ENCODE assay signal across 8 cellular contexts in genomic region chrX:65528705-65529340, GRCh38. TPM values are rescaled to one million over a fixed set of nuclear protein-coding genes. Genes with fewer than 3 reads are reported as not detected.
A peak's percentile ranks its signal among the peaks of the same experiment; 100 is the strongest.
DNase-seq lines count a peak whose midpoint lies in the region; ATAC-seq and TF ChIP-seq lines count a peak whose summit lies in the region.

No MANE protein-coding gene starts in this region.

- peak overlapping the region in 1 of 2 donors; percentile 19 for H3K27ac Mint-ChIP-seq in effector memory CD8-positive, alpha-beta T cell
- peak overlapping the region in 2 of 9 donors; percentile 51 for H3K27ac Mint-ChIP-seq in naive thymus-derived CD4-positive, alpha-beta T cell

- POLR2A ChIA-PET in naive thymus-derived CD4-positive, alpha-beta T cell (lab: Charles Lee), result no interaction called here

- H3K9me3 ChIP-seq in MG63, result no peaks in the 10 kb centered on the region
- no peaks in the 10 kb centered on the region for H3K9me3 ChIP-seq in naive thymus-derived CD4-positive, alpha-beta T cell (ENCODE audit: control insufficient read depth in 2 of 3, low read length in 3 of 3)
- H3K9me3 ChIP-seq in thyroid gland, result no peaks in the 10 kb centered on the region

- peaks cover 6 to 12% of the 10 kb centered on the region in 2 donors for H3K4me1 ChIP-seq in naive thymus-derived CD4-positive, alpha-beta T cell (ENCODE audit: control insufficient read depth in 2 of 2, insufficient read depth in 2 of 2, low read length in 2 of 2)
- peaks cover 0 to 7% of the 10 kb centered on the region in 2 donors for H3K4me1 ChIP-seq in thyroid gland

- H3K36me3 ChIP-seq in MG63 (peaks cover 20% of the 10 kb centered on the region), thyroid gland (peaks cover 3 to 14% of the 10 kb centered on the region in 2 donors)
- H3K36me3 ChIP-seq in naive thymus-derived CD4-positive, alpha-beta T cell (ENCODE audit: control insufficient read depth in 2 of 3, insufficient read depth in 3 of 3, low read length in 3 of 3), result peaks cover 0 to 64% (median 4%) of the 10 kb centered on the region in 3 experiments

- CTCF ChIA-PET in naive thymus-derived CD4-positive, alpha-beta T cell (lab: Charles Lee), result interaction anchor here (0.8 to 1.4 kb wide), 3 partner anchors 526 to 1202 kb away, joined by 3 read pairs; no protein-coding TSS in a partner anchor

- WGBS in thyroid gland, 2 donors, result 54% methylated on average over 9 of the region's 9 CpGs

- no peak overlapping the region for H3K4me3 Mint-ChIP-seq in effector memory CD8-positive, alpha-beta T cell
- H3K4me3 Mint-ChIP-seq in naive thymus-derived CD4-positive, alpha-beta T cell, result no peak overlapping the region

- DNase-seq in COLO668 (lab: John Stamatoyannopoulos, UW; ENCODE audit: unreplicated experiment) (peak; percentile 31), MG63 (peak; percentile 11), thyroid gland (peak; percentile 14 to 22), mesenteric fat pad (ENCODE audit: low spot score) (no peak)
- peak; percentile 53 for DNase-seq in activated CD4-positive, alpha-beta T cell treated with anti-CD3 and anti-CD28 coated beads, Interleukin-2, amount 50 U/mL, for 1 hour
- peak; percentile 37 to 41 (median 38) for DNase-seq in effector memory CD8-positive, alpha-beta T cell
- peak in 8 of 9 donors; percentile 24 to 63 (median 46) for DNase-seq in naive thymus-derived CD4-positive, alpha-beta T cell

- peak; percentile 59 to 98 (median 74) for TF ChIP-seq CTCF in thyroid gland (IDR thresholded peaks at IDR 0.05)

- peak; percentile 68 for ATAC-seq in GM19372 (IDR thresholded peaks at IDR 0.05; ENCODE audit: low read depth, unreplicated experiment)
- ATAC-seq in effector memory CD8-positive, alpha-beta T cell (replicated peaks), result peak; percentile 72
- peak; percentile 75 for ATAC-seq in naive thymus-derived CD4-positive, alpha-beta T cell

- H3K27me3 Mint-ChIP-seq in effector memory CD8-positive, alpha-beta T cell, result no peaks in the 10 kb centered on the region
- H3K27me3 Mint-ChIP-seq in naive thymus-derived CD4-positive, alpha-beta T cell, result no peaks in the 10 kb centered on the region

- H3K4me1 Mint-ChIP-seq in effector memory CD8-positive, alpha-beta T cell (ENCODE audit: low read depth in 2 of 2), result peaks cover 3 to 16% of the 10 kb centered on the region in 2 donors
- peaks cover 5 to 19% (median 11%) of the 10 kb centered on the region in 7 donors for H3K4me1 Mint-ChIP-seq in naive thymus-derived CD4-positive, alpha-beta T cell

- TF ChIP-seq POLR2A in thyroid gland (IDR thresholded peaks at IDR 0.05), result no peak

- H3K4me3 ChIP-seq in MG63 (no peak overlapping the region), thyroid gland (replicated peaks in 1 of 3) (no peak overlapping the region)
- no peak overlapping the region for H3K4me3 ChIP-seq in naive thymus-derived CD4-positive, alpha-beta T cell (ENCODE audit: low read length)

- H3K27ac ChIP-seq in naive thymus-derived CD4-positive, alpha-beta T cell (ENCODE audit: low read depth, low read length), result no peak overlapping the region
- H3K27ac ChIP-seq in thyroid gland, result no peak overlapping the region

- H3K9me3 Mint-ChIP-seq in effector memory CD8-positive, alpha-beta T cell, result no peaks in the 10 kb centered on the region
- peaks cover 0 to 3% (median 0%) of the 10 kb centered on the region in 11 donors for H3K9me3 Mint-ChIP-seq in naive thymus-derived CD4-positive, alpha-beta T cell

- H3K36me3 Mint-ChIP-seq in effector memory CD8-positive, alpha-beta T cell (ENCODE audit: insufficient read depth), result peaks cover 34% of the 10 kb centered on the region
- peaks cover 0 to 14% (median 7%) of the 10 kb centered on the region in 5 donors for H3K36me3 Mint-ChIP-seq in naive thymus-derived CD4-positive, alpha-beta T cell

- no peaks in the 10 kb centered on the region for H3K27me3 ChIP-seq in MG63
- H3K27me3 ChIP-seq in naive thymus-derived CD4-positive, alpha-beta T cell (ENCODE audit: control insufficient read depth in 2 of 2, insufficient read depth in 2 of 2, low read length in 2 of 2), result no peaks in the 10 kb centered on the region
- no peaks in the 10 kb centered on the region for H3K27me3 ChIP-seq in thyroid gland

- intact Hi-C loops in naive thymus-derived CD4-positive, alpha-beta T cell (cut with micrococcal nuclease), result loop anchor here (2.0 to 5.0 kb wide), 3 partner anchors 634 to 1437 kb away; no protein-coding TSS in a partner anchor
- intact Hi-C loops in thyroid gland (cut with DNase I), result no loop called here

RNA-seq across cellular contexts. Expression of gene LAS1L, which starts 5.8 kb away (rescaled TPM):
- 47.6 and 51.8 TPM in 2 replicates for total RNA-seq in MG63 (2014; rRNA removed; shearing (Covaris generic); ENCODE audit: low replicate concordance)
- 10 to 100 TPM; 37.2 to 48.9 (median 44.9) TPM for total RNA-seq in naive thymus-derived CD4-positive, alpha-beta T cell
- 10 to 100 TPM; 40.6 to 50.2 TPM for polyA plus RNA-seq in naive thymus-derived CD4-positive, alpha-beta T cell
- 10 to 100 TPM; 16.4 to 23.3 (median 19.2) TPM for total RNA-seq in thyroid gland
- total RNA-seq in mesenteric fat pad, result 23.2 TPM
